ENCODE assay signal across 1 cellular context in the genomic region with DNA sequence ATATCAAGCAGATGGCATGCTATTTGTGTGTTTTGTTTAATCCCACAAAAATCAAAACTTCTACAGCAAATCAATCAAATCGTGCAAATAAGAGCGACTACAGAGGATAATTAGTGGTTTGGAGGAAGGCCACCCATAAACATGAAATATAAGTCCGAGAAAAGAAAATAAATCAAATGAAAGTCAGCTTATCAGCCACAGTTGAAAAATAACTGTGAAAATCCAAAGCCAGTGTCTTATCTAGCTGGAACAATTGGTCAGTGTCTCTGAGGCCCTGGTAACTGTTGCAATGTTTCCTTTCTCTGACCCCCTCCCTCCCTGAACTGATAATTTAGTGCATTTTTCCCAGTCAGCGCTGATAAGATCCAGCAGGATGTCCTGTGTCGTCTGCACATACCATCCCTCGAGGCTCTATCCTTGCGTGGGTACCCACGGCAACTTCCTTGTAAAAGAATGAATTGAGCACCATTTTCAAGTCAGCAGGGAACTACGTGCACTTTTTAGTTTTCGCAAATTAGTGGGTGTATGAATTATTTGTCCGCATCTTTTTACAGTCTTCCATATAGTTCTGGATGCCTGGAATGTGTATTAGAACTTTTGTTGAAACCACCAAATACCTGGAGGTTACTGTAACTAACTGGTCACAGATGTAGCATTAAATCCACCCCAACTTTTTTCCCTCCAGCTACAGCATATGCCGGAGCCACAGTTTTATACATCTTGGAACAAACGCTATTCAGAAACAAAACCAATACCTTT.
TF ChIP-seq lines count a peak whose summit lies in the region.

No MANE protein-coding gene starts in this region.

TF ChIP-seq in endothelial cell of umbilical vein, 7 proteins besides CTCF, POLR2A, EP300 and RAD21 (continued from another document):
- TF ChIP-seq, protein P1, sequence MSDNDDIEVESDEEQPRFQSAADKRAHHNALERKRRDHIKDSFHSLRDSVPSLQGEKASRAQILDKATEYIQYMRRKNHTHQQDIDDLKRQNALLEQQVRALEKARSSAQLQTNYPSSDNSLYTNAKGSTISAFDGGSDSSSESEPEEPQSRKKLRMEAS (IDR thresholded peaks at IDR 0.05; ENCODE audit: insufficient read depth, insufficient read length) = no peak
- TF ChIP-seq GATA2 (IDR thresholded peaks at IDR 0.05; ENCODE audit: insufficient read depth, insufficient read length, low read depth, low read length) (peak; percentile 73), POLR2AphosphoS5 (IDR thresholded peaks at IDR 0.05; ENCODE audit: insufficient read depth, low read depth, low read length) (no peak), JUN (IDR thresholded peaks at IDR 0.05; ENCODE audit: borderline replicate concordance, insufficient read depth, insufficient read length, low read depth) (no peak), FOS (IDR thresholded peaks at IDR 0.05; ENCODE audit: borderline replicate concordance, insufficient read depth, low read length) (no peak)
TF ChIP-seq in endothelial cell of umbilical vein: peak in this region for 1.
